1 cellular context compared by ENCODE assay signal in the genomic region with DNA sequence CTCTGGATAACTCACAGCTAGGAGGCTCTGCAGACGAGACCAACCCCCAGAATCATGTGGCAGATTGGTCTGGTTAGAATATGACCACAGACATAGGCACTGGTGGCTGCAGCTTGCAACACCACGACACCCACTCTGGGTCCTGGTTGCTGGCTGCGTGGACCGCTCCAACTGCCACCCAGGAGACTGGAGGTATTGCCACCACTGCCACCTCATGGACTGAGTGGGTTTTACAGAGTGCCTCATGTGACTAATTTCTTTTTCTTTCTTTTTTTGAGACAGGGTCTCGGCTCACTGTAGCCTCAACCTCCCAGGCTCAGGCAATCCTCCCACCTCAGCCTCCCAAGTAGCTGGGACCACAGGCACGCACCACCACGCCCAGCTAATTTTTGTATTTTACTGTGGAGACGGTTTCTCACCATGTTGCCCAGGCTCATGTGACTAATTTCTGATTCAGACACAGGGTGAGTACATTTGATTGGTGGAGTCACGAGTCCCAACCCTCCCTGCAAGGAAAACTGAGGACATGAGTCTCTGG.
TF ChIP-seq lines count a peak whose summit lies in the region.

No MANE protein-coding gene starts in this region.

TF ChIP-seq in K562, 482 proteins besides CTCF, POLR2A, EP300 and RAD21 (continued from another document and continues in another):
- TF ChIP-seq, protein P1, sequence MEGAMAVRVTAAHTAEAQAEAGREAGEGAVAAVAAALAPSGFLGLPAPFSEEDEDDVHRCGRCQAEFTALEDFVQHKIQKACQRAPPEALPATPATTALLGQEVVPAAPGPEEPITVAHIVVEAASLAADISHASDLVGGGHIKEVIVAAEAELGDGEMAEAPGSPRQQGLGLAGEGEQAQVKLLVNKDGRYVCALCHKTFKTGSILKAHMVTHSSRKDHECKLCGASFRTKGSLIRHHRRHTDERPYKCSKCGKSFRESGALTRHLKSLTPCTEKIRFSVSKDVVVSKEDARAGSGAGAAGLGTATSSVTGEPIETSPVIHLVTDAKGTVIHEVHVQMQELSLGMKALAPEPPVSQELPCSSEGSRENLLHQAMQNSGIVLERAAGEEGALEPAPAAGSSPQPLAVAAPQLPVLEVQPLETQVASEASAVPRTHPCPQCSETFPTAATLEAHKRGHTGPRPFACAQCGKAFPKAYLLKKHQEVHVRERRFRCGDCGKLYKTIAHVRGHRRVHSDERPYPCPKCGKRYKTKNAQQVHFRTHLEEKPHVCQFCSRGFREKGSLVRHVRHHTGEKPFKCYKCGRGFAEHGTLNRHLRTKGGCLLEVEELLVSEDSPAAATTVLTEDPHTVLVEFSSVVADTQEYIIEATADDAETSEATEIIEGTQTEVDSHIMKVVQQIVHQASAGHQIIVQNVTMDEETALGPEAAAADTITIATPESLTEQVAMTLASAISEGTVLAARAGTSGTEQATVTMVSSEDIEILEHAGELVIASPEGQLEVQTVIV (CRISPR knock-in tag; IDR thresholded peaks at IDR 0.05; ENCODE audit: borderline replicate concordance) = no peak
- no peak for TF ChIP-seq FOS (IDR thresholded peaks at IDR 0.05; ENCODE audit: extremely low read depth, insufficient read length)
- TF ChIP-seq GATAD2A (IDR thresholded peaks at IDR 0.05) = no peak
- no peak for TF ChIP-seq ZNF23 (CRISPR knock-in tag; IDR thresholded peaks at IDR 0.05)
- TF ChIP-seq, protein P2, sequence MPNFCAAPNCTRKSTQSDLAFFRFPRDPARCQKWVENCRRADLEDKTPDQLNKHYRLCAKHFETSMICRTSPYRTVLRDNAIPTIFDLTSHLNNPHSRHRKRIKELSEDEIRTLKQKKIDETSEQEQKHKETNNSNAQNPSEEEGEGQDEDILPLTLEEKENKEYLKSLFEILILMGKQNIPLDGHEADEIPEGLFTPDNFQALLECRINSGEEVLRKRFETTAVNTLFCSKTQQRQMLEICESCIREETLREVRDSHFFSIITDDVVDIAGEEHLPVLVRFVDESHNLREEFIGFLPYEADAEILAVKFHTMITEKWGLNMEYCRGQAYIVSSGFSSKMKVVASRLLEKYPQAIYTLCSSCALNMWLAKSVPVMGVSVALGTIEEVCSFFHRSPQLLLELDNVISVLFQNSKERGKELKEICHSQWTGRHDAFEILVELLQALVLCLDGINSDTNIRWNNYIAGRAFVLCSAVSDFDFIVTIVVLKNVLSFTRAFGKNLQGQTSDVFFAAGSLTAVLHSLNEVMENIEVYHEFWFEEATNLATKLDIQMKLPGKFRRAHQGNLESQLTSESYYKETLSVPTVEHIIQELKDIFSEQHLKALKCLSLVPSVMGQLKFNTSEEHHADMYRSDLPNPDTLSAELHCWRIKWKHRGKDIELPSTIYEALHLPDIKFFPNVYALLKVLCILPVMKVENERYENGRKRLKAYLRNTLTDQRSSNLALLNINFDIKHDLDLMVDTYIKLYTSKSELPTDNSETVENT (CRISPR knock-in tag; IDR thresholded peaks at IDR 0.05) = no peak
- no peak for TF ChIP-seq CCNT2 (IDR thresholded peaks at IDR 0.05; ENCODE audit: borderline replicate concordance, extremely low read depth, insufficient read length, low read depth, low read length)
- TF ChIP-seq CREB1 (IDR thresholded peaks at IDR 0.05) = no peak
- TF ChIP-seq CREB1 (CRISPR knock-in tag; IDR thresholded peaks at IDR 0.05) = no peak
- 0 out of 3 replicates have a peak, but pooled peaks of 1 of the 2 experiments have one; percentile 68 for TF ChIP-seq CBX3 (IDR thresholded peaks at IDR 0.05; ENCODE audit: borderline replicate concordance in 1 of 2, low read length in 2 of 2)
- TF ChIP-seq NR4A1 (CRISPR knock-in tag; IDR thresholded peaks at IDR 0.05) = no peak
- TF ChIP-seq NR4A1 (tag; IDR thresholded peaks at IDR 0.05) = no peak
- no peak for TF ChIP-seq ZNF384 (IDR thresholded peaks at IDR 0.05; ENCODE audit: low read depth, low read length)
- TF ChIP-seq RB1 (IDR thresholded peaks at IDR 0.05; ENCODE audit: low read depth) = 0 out of 2 replicates have a peak, but pooled peaks have one; percentile 37
- TF ChIP-seq BCL6 (CRISPR knock-in tag; IDR thresholded peaks at IDR 0.05) = no peak
- TF ChIP-seq ZNF124 (CRISPR knock-in tag; IDR thresholded peaks at IDR 0.05) = no peak
- TF ChIP-seq, protein P3, sequence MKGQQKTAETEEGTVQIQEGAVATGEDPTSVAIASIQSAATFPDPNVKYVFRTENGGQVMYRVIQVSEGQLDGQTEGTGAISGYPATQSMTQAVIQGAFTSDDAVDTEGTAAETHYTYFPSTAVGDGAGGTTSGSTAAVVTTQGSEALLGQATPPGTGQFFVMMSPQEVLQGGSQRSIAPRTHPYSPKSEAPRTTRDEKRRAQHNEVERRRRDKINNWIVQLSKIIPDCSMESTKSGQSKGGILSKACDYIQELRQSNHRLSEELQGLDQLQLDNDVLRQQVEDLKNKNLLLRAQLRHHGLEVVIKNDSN (CRISPR knock-in tag; IDR thresholded peaks at IDR 0.05) = peak; percentile 77
- peak; percentile 58; the same call in 1 of the 2 replicates for TF ChIP-seq CC2D1A (IDR thresholded peaks at IDR 0.05)
- TF ChIP-seq SMAD4 (CRISPR knock-in tag; conservative IDR thresholded peaks at IDR 0.05) = 0 out of 2 replicates have a peak, but pooled peaks have one; percentile 22
- no peak for TF ChIP-seq VEZF1 (CRISPR knock-in tag; IDR thresholded peaks at IDR 0.05)
- TF ChIP-seq, protein P4, sequence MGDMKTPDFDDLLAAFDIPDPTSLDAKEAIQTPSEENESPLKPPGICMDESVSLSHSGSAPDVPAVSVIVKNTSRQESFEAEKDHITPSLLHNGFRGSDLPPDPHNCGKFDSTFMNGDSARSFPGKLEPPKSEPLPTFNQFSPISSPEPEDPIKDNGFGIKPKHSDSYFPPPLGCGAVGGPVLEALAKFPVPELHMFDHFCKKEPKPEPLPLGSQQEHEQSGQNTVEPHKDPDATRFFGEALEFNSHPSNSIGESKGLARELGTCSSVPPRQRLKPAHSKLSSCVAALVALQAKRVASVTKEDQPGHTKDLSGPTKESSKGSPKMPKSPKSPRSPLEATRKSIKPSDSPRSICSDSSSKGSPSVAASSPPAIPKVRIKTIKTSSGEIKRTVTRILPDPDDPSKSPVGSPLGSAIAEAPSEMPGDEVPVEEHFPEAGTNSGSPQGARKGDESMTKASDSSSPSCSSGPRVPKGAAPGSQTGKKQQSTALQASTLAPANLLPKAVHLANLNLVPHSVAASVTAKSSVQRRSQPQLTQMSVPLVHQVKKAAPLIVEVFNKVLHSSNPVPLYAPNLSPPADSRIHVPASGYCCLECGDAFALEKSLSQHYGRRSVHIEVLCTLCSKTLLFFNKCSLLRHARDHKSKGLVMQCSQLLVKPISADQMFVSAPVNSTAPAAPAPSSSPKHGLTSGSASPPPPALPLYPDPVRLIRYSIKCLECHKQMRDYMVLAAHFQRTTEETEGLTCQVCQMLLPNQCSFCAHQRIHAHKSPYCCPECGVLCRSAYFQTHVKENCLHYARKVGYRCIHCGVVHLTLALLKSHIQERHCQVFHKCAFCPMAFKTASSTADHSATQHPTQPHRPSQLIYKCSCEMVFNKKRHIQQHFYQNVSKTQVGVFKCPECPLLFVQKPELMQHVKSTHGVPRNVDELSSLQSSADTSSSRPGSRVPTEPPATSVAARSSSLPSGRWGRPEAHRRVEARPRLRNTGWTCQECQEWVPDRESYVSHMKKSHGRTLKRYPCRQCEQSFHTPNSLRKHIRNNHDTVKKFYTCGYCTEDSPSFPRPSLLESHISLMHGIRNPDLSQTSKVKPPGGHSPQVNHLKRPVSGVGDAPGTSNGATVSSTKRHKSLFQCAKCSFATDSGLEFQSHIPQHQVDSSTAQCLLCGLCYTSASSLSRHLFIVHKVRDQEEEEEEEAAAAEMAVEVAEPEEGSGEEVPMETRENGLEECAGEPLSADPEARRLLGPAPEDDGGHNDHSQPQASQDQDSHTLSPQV (IDR thresholded peaks at IDR 0.05) = peak; percentile 35
- TF ChIP-seq, protein P5, sequence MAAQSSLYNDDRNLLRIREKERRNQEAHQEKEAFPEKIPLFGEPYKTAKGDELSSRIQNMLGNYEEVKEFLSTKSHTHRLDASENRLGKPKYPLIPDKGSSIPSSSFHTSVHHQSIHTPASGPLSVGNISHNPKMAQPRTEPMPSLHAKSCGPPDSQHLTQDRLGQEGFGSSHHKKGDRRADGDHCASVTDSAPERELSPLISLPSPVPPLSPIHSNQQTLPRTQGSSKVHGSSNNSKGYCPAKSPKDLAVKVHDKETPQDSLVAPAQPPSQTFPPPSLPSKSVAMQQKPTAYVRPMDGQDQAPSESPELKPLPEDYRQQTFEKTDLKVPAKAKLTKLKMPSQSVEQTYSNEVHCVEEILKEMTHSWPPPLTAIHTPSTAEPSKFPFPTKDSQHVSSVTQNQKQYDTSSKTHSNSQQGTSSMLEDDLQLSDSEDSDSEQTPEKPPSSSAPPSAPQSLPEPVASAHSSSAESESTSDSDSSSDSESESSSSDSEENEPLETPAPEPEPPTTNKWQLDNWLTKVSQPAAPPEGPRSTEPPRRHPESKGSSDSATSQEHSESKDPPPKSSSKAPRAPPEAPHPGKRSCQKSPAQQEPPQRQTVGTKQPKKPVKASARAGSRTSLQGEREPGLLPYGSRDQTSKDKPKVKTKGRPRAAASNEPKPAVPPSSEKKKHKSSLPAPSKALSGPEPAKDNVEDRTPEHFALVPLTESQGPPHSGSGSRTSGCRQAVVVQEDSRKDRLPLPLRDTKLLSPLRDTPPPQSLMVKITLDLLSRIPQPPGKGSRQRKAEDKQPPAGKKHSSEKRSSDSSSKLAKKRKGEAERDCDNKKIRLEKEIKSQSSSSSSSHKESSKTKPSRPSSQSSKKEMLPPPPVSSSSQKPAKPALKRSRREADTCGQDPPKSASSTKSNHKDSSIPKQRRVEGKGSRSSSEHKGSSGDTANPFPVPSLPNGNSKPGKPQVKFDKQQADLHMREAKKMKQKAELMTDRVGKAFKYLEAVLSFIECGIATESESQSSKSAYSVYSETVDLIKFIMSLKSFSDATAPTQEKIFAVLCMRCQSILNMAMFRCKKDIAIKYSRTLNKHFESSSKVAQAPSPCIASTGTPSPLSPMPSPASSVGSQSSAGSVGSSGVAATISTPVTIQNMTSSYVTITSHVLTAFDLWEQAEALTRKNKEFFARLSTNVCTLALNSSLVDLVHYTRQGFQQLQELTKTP (IDR thresholded peaks at IDR 0.05; ENCODE audit: low read depth in 1 of 2, partially characterized antibody in 2 of 2) = peak in 1 of 2 experiments; percentile 23
- no peak for TF ChIP-seq E2F4 (CRISPR knock-in tag; IDR thresholded peaks at IDR 0.05; ENCODE audit: low read depth)
- no peak for TF ChIP-seq ZNF696 (CRISPR knock-in tag; conservative IDR thresholded peaks at IDR 0.05)
- no peak for TF ChIP-seq RBM14 (IDR thresholded peaks at IDR 0.05; ENCODE audit: borderline replicate concordance, insufficient read depth, low read depth, low read length)
- 0 out of 2 replicates have a peak, but pooled peaks have one; percentile 0 for TF ChIP-seq ZBTB33 (CRISPR knock-in tag; IDR thresholded peaks at IDR 0.05)
- no peak for TF ChIP-seq TCFL5 (CRISPR knock-in tag; conservative IDR thresholded peaks at IDR 0.05)
- no peak for TF ChIP-seq NCOA1 (IDR thresholded peaks at IDR 0.05; ENCODE audit: low read depth)
- no peak for TF ChIP-seq ZNF586 (CRISPR knock-in tag; conservative IDR thresholded peaks at IDR 0.05)
- no peak for TF ChIP-seq FUS (optimal IDR thresholded peaks at IDR 0.05; ENCODE audit: low read depth, low read length)
- TF ChIP-seq KLF13 (tag; IDR thresholded peaks at IDR 0.05; ENCODE audit: borderline replicate concordance, low read depth) = no peak
- TF ChIP-seq GTF2A2 (tag; IDR thresholded peaks at IDR 0.05) = no peak
- 0 out of 2 replicates have a peak, but pooled peaks have one; percentile 9 for TF ChIP-seq FOSL1 (tag; conservative IDR thresholded peaks at IDR 0.05)
- TF ChIP-seq ZNF253 (CRISPR knock-in tag; conservative IDR thresholded peaks at IDR 0.05) = no peak
- TF ChIP-seq BHLHE40 (IDR thresholded peaks at IDR 0.05; ENCODE audit: low read length) = 0 out of 2 replicates have a peak, but pooled peaks have one; percentile 6
- no peak for TF ChIP-seq FOXK2 (conservative IDR thresholded peaks at IDR 0.05 in 1 of 2, IDR thresholded peaks at IDR 0.05 in 1 of 2; ENCODE audit: low read depth in 2 of 2)
- 0 out of 2 replicates have a peak, but pooled peaks have one; percentile 14 for TF ChIP-seq RUNX1 (IDR thresholded peaks at IDR 0.05; ENCODE audit: low read depth)
